8 cellular contexts compared by ENCODE assay signal in the genomic region with DNA sequence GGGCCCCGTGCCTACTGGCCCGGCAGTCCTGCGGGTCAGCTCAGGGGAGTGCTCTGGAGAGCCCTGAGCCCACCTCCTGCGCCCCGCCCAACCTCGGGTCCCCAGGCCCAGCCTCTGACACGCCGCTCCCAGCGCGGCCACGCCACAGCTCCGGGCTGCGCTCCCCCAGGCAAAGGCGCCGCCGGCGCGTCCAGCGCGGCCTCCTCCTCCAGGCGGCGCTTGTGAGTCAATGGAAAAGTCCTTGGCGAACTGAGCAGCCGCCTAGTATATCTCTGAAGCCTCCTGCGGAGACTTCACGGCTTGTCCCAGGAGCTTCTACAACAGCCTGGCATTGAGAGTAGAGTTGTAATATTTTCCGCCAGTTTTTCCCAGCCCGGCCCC. TPM values are rescaled to one million over a fixed set of nuclear protein-coding genes. Genes with fewer than 3 reads are reported as not detected.
DNase-seq lines count a peak whose midpoint lies in the region; ATAC-seq, FAIRE-seq and TF ChIP-seq lines count a peak whose summit lies in the region.

No MANE protein-coding gene starts in this region.

- DNase-seq in DMS 273 treated with DMSO at 0.1 percent for 48 hours (lab: John Stamatoyannopoulos, UW) (peak; percentile 6), SJSA1 (ENCODE audit: low read depth in 1 of 2, low spot score in 2 of 2) (peak; percentile 55 to 59), Right ventricle myocardium superior (peak; percentile 87), pancreas (peak; percentile 75 to 96 (median 88)), testis (peak; percentile 85)
- DNase-seq in activated naive CD4-positive, alpha-beta T cell treated with anti-CD3 and anti-CD28 coated beads, Interleukin-2, amount 50 U/mL, for 72 hours (ENCODE audit: low spot score in 2 of 2), result peak; percentile 69 to 86

- no peak for TF ChIP-seq POLR2A in testis (IDR thresholded peaks at IDR 0.05)

- H3K27ac ChIP-seq in SJSA1, result no peak overlapping the region
- H3K27ac ChIP-seq in pancreas, result peak overlapping the region in 1 of 4 donors; percentile 48
- H3K27ac ChIP-seq in testis, result no peak overlapping the region

- WGBS in pancreas, 2 donors, result 0% methylated on average over 20 to 28 of the region's 28 CpGs
- 1% methylated on average over 28 of the region's 28 CpGs; no CpG with 5 or more reads in 1 of the 2 donors for WGBS in testis, 2 donors

- H3K4me3 ChIP-seq in SJSA1 (no peak overlapping the region), pancreas (peak overlapping the region; percentile 45 to 74 (median 58)), testis (peak overlapping the region; percentile 51 to 61)

- peak; percentile 55 for ATAC-seq in HG02798 (IDR thresholded peaks at IDR 0.05; ENCODE audit: poor library complexity, unreplicated experiment)
- peak; percentile 86 to 89 for ATAC-seq in activated naive CD4-positive, alpha-beta T cell treated with anti-CD3 and anti-CD28 coated beads, Interleukin-2, amount 50 U/mL, for 72 hours
- ATAC-seq in Right ventricle myocardium superior (ENCODE audit: poor library complexity), result peak; percentile 92
- ATAC-seq in pancreas, result peak; percentile 87 to 95 (median 88)
- no peak for ATAC-seq in GM21528 (IDR thresholded peaks at IDR 0.05; ENCODE audit: low FRiP score, unreplicated experiment)

- no peaks in the 10 kb centered on the region for H3K36me3 ChIP-seq in SJSA1
- H3K36me3 ChIP-seq in pancreas, result no peaks in the 10 kb centered on the region
- no peaks in the 10 kb centered on the region for H3K36me3 ChIP-seq in testis (ENCODE audit: low read depth, missing control alignments)

- H3K4me1 ChIP-seq in SJSA1 (replicated peaks) (peaks cover 23% of the 10 kb centered on the region), pancreas (no peaks in the 10 kb centered on the region), testis (no peaks in the 10 kb centered on the region)

- H3K9me3 ChIP-seq in SJSA1 (replicated peaks), result peaks cover 5% of the 10 kb centered on the region; the same call in 1 of the 2 replicates
- H3K9me3 ChIP-seq in pancreas, result no peaks in the 10 kb centered on the region
- H3K9me3 ChIP-seq in testis, result no peaks in the 10 kb centered on the region

- H3K36me3 Mint-ChIP-seq in activated naive CD4-positive, alpha-beta T cell treated with anti-CD3 and anti-CD28 coated beads, Interleukin-2, amount 50 U/mL, for 72 hours, result no peaks in the 10 kb centered on the region

- TF ChIP-seq CTCF in pancreas (IDR thresholded peaks at IDR 0.05) (peak; percentile 84 to 95 (median 88)), testis (IDR thresholded peaks at IDR 0.05) (peak; percentile 54 to 83 (median 77))

- H3K27me3 ChIP-seq in SJSA1 (replicated peaks), result peaks cover 39% of the 10 kb centered on the region
- no peaks in the 10 kb centered on the region for H3K27me3 ChIP-seq in pancreas
- no peaks in the 10 kb centered on the region for H3K27me3 ChIP-seq in testis

- FAIRE-seq in pancreas (lab: Jason Lieb, UNC), result no peak

- no peaks in the 10 kb centered on the region for H3K9me3 Mint-ChIP-seq in activated naive CD4-positive, alpha-beta T cell treated with anti-CD3 and anti-CD28 coated beads, Interleukin-2, amount 50 U/mL, for 72 hours

- no peak overlapping the region for H3K27ac Mint-ChIP-seq in activated naive CD4-positive, alpha-beta T cell treated with anti-CD3 and anti-CD28 coated beads, Interleukin-2, amount 50 U/mL, for 72 hours

- intact Hi-C loops in Right ventricle myocardium superior (cut with DNase I) (loop anchor here (5.0 kb wide), 1 partner anchor 349 kb away; no protein-coding TSS in a partner anchor), pancreas (cut with DNase I) (no loop called here), testis (cut with DNase I; ENCODE audit: low total_unique reads) (no loop called here)

RNA-seq across cellular contexts. Expression of a gene that starts 29.5 kb away (rescaled TPM):
- total RNA-seq in SJSA1 (2014; rRNA removed; shearing (Covaris generic)), result 30.1 and 35.6 TPM in 2 replicates
- 10 to 100 TPM; 14.9 to 24.5 TPM for total RNA-seq in activated naive CD4-positive, alpha-beta T cell treated with anti-CD3 and anti-CD28 coated beads, Interleukin-2, amount 50 U/mL, for 72 hours
- 13.4 TPM for total RNA-seq in Right ventricle myocardium superior
- total RNA-seq in pancreas, result 1 to 10 TPM; 4.1 to 7.7 (median 6.9) TPM
- 1 to 10 TPM; 5.1 to 9.3 TPM for polyA plus RNA-seq in pancreas
- total RNA-seq in testis, result 10 to 100 TPM; 23.5 to 25.5 TPM
- polyA plus RNA-seq in testis (ENCODE audit: insufficient read depth, low read depth, low replicate concordance), result 14.9 TPM

Comparison
In these comparisons a context has a peak if more than half of its experiments do, and no peak if none do; other contexts are left out.
1. DNase-seq: peak in every context shown above with its lines; median percentile 88 in pancreas; 87 in Right ventricle myocardium superior; 85 in testis; 78 in activated naive CD4-positive, alpha-beta T cell treated with anti-CD3 and anti-CD28 coated beads, Interleukin-2, amount 50 U/mL, for 72 hours; 57 in SJSA1; 6 in DMS 273 treated with DMSO at 0.1 percent for 48 hours.